8 cellular contexts compared by ENCODE assay signal in the genomic region with DNA sequence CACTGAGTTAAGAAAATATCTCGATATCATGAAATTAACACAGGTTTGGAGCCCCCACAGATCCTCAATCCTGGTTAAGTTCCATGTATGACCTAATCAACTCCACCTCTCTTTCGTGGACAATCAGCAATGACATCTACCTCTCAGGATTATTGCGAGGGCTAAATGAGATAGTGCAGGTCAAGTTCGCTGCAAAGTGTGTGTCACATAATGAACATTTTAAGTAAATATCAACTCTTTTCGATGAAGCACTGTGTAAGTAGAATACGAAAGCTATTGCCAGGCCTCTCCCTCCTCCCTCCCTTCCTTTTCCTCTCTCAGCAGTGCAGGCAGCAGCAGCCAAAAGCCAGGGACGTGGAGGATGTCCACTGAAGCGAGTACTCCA. TPM values are rescaled to one million over a fixed set of nuclear protein-coding genes. Genes with fewer than 3 reads are reported as not detected.
DNase-seq lines count a peak whose midpoint lies in the region; ATAC-seq and TF ChIP-seq lines count a peak whose summit lies in the region.

No MANE protein-coding gene starts in this region.

- peak overlapping the region; percentile 99 for H2AFZ ChIP-seq in MM.1S (ENCODE audit: low read length)

- H3K4me1 Mint-ChIP-seq in effector memory CD8-positive, alpha-beta T cell (ENCODE audit: low read depth in 2 of 2): peaks cover 7 to 16% of the 10 kb centered on the region in 2 donors

- H3K9me3 ChIP-seq in DOHH2 (ENCODE audit: control insufficient read depth, insufficient read depth, low read length): no peaks in the 10 kb centered on the region
- H3K9me3 ChIP-seq in MM.1S (replicated peaks; ENCODE audit: insufficient read depth, low read length): no peaks in the 10 kb centered on the region

- no peaks in the 10 kb centered on the region for H3K36me3 Mint-ChIP-seq in effector memory CD8-positive, alpha-beta T cell (ENCODE audit: insufficient read depth)

- peaks cover 0 to 15% of the 10 kb centered on the region in 2 donors for H3K27me3 Mint-ChIP-seq in effector memory CD8-positive, alpha-beta T cell

- H3K4me1 ChIP-seq in DOHH2 (ENCODE audit: control insufficient read depth, low read length): peaks cover 38% of the 10 kb centered on the region
- peaks cover 27% of the 10 kb centered on the region for H3K4me1 ChIP-seq in MM.1S (ENCODE audit: low read length)

- H3K27ac ChIP-seq in DOHH2 (ENCODE audit: low read depth, low read length) (peak overlapping the region; percentile 22), MM.1S (ENCODE audit: low read length) (no peak overlapping the region)

- peak overlapping the region; percentile 46; the same call in 1 of the 2 replicates for H3K9ac ChIP-seq in MM.1S (ENCODE audit: low read length)

- H3K36me3 ChIP-seq in DOHH2 (ENCODE audit: control insufficient read depth, low read length) (peaks cover 13% of the 10 kb centered on the region; the same call in 1 of the 2 replicates), MM.1S (replicated peaks; ENCODE audit: insufficient read depth, low read length) (no peaks in the 10 kb centered on the region)

- H3K9me3 Mint-ChIP-seq in effector memory CD8-positive, alpha-beta T cell: no peaks in the 10 kb centered on the region

- ATAC-seq in effector memory CD8-positive, alpha-beta T cell (replicated peaks): peak; percentile 40
- ATAC-seq in omental fat pad (ENCODE audit: low FRiP score) (peak; percentile 6), GM21360 (IDR thresholded peaks at IDR 0.05; ENCODE audit: unreplicated experiment) (no peak)

- H3K4me3 ChIP-seq in DOHH2 (ENCODE audit: low read length): peak overlapping the region; percentile 81
- H3K4me3 ChIP-seq in MM.1S (ENCODE audit: low read length): peak overlapping the region; percentile 90

- H4K20me1 ChIP-seq in DOHH2 (ENCODE audit: control insufficient read depth, insufficient read depth, low read depth, low read length) (peaks cover 4% of the 10 kb centered on the region; the same call in 1 of the 2 replicates), MM.1S (ENCODE audit: insufficient read depth, low read length) (no peaks in the 10 kb centered on the region)

- H3K9me2 ChIP-seq in DOHH2 (replicated peaks; ENCODE audit: control insufficient read depth, low read length) (no peaks in the 10 kb centered on the region), MM.1S (replicated peaks; ENCODE audit: insufficient read depth, low read length) (no peaks in the 10 kb centered on the region)

- H3F3A ChIP-seq in DOHH2 (ENCODE audit: control insufficient read depth, insufficient read depth) (peaks cover 18% of the 10 kb centered on the region), MM.1S (ENCODE audit: insufficient read depth, low read length) (peaks cover 20% of the 10 kb centered on the region)

- H3K4me2 ChIP-seq in DOHH2 (ENCODE audit: low read length) (peak overlapping the region; percentile 85), MM.1S (ENCODE audit: low read depth, low read length) (peak overlapping the region; percentile 80)

- H3K27ac Mint-ChIP-seq in effector memory CD8-positive, alpha-beta T cell: peak overlapping the region; percentile 17 to 85

- peaks cover 43% of the 10 kb centered on the region for H3K79me2 ChIP-seq in DOHH2 (ENCODE audit: control insufficient read depth, low read length)
- H3K79me2 ChIP-seq in MM.1S (ENCODE audit: low read length): peaks cover 34% of the 10 kb centered on the region

- peak overlapping the region; percentile 92 for H3K4me3 Mint-ChIP-seq in effector memory CD8-positive, alpha-beta T cell

- DNase-seq in MM.1S (no peak), omental fat pad (ENCODE audit: low spot score) (no peak), HT-29 (ENCODE audit: low spot score) (no peak), GM03348 (ENCODE audit: low spot score) (no peak)
- no peak for DNase-seq in effector memory CD8-positive, alpha-beta T cell
- no peak for DNase-seq in stimulated activated CD4-positive, alpha-beta T cell treated with anti-CD3 and anti-CD28 coated beads, Interleukin-2, amount 100 ng/mL, for 24 hours

- H3K27me3 ChIP-seq in DOHH2 (ENCODE audit: control insufficient read depth, low read length): no peaks in the 10 kb centered on the region; the same call in 1 of the 2 replicates
- no peaks in the 10 kb centered on the region for H3K27me3 ChIP-seq in MM.1S (replicated peaks; ENCODE audit: insufficient read depth, low read length)

- no peak for TF ChIP-seq CTCF in DOHH2 (IDR thresholded peaks at IDR 0.05; ENCODE audit: low read depth, low read length, poor library complexity, severe bottlenecking)
- TF ChIP-seq CTCF in MM.1S (IDR thresholded peaks at IDR 0.05; ENCODE audit: low read length): no peak
- TF ChIP-seq CTCF in omental fat pad (IDR thresholded peaks at IDR 0.05): no peak

RNA-seq across cellular contexts. Expression of gene CAMSAP2, which starts 0.4 kb away (rescaled TPM):
- 10 to 100 TPM; 37.2 to 65.2 (median 44.5) TPM for total RNA-seq in omental fat pad
- 7.2 and 7.3 TPM in 2 replicates for total RNA-seq in HT-29 (2014; rRNA removed; shearing (Covaris generic))
